ENCODE assay signal across 9 cellular contexts in genomic region chr6:38570750-38571149, GRCh38.
DNase-seq lines count a peak whose midpoint lies in the region; ATAC-seq, FAIRE-seq and TF ChIP-seq lines count a peak whose summit lies in the region.
"Had no signal": no experiment of that assay in that cellular context is flagged by ENCODE, and none has a peak within 500 bp of the region (broad histone marks: within the 10 kb centered on the region; RNA-seq: fewer than 3 reads in every experiment).

No MANE protein-coding gene starts in this region.

- POLR2A ChIA-PET in A673 (lab: Charles Lee; ENCODE audit: low non-redundant PET): no interaction called here

- DNase-seq in A673 (ENCODE audit: low spot score) (peak; percentile 11), GM10266 (ENCODE audit: extremely low spot score) (no peak), RCC 7860 (ENCODE audit: low spot score) (no peak), glomerular visceral epithelial cell (ENCODE audit: extremely low spot score) (peak; percentile 6), SIG-M5 treated with dmso at 0.1 percent for 504 hours (lab: John Stamatoyannopoulos, UW; ENCODE audit: unreplicated experiment) (no peak), H7 (no peak)
- no peak for DNase-seq in stimulated activated CD8-positive, alpha-beta memory T cell treated with anti-CD3 and anti-CD28 coated beads, Interleukin-4, amount 100 ng/mL, for 48 hours

- H3K27me3 ChIP-seq in A673 (replicated peaks; ENCODE audit: insufficient read depth, low read depth, low read length, poor library complexity) (no peaks in the 10 kb centered on the region), H7 (ENCODE audit: control insufficient read depth, insufficient read depth, low read length) (no peaks in the 10 kb centered on the region)
- H3K27me3 ChIP-seq: neutrophil had no signal

- no TSS peak for BruUV-seq in A673 (replicated peaks; lab: Mats Ljungman, UMichigan)

- CTCF ChIA-PET in A673 (lab: Charles Lee): interaction anchor here (0.7 to 1.1 kb wide), 2 partner anchors 77 to 829 kb away, joined by 3 read pairs; no protein-coding TSS in a partner anchor

- H3K27ac ChIP-seq in A673 (ENCODE audit: low read depth, low read length, poor library complexity, severe bottlenecking): no peak overlapping the region
- H3K27ac ChIP-seq: neutrophil had no signal

- FAIRE-seq in RCC 7860 (lab: Jason Lieb, UNC): peak; percentile 37

- no peak overlapping the region for H3K4me3 ChIP-seq in A673 (ENCODE audit: low read depth, low read length, poor library complexity, severe bottlenecking)
- H3K4me3 ChIP-seq in H7 (ENCODE audit: insufficient read depth, low read depth, low read length): no peak overlapping the region

- H3K4me1 ChIP-seq in A673 (ENCODE audit: insufficient read depth, low read length, poor library complexity, severe bottlenecking): peaks cover 8% of the 10 kb centered on the region

- TF ChIP-seq CTCF in A673 (conservative IDR thresholded peaks at IDR 0.05; ENCODE audit: low read depth, low read length) (peak; percentile 57; the same call in 1 of the 2 replicates), GM10266 (IDR thresholded peaks at IDR 0.05; ENCODE audit: control insufficient read depth, insufficient read depth, low read depth, missing control alignments) (peak; percentile 50)

- H3K9me3 ChIP-seq in A673 (ENCODE audit: low read depth, low read length, poor library complexity, severe bottlenecking): no peaks in the 10 kb centered on the region
- H3K9me3 ChIP-seq: neutrophil had no signal

- ATAC-seq in HG03571 (IDR thresholded peaks at IDR 0.05; ENCODE audit: unreplicated experiment): no peak

- intact Hi-C loops in A673 (cut with micrococcal nuclease; ENCODE audit: unreplicated experiment): loop anchor here (10.0 kb wide), 1 partner anchor 1086 kb away; no protein-coding TSS in a partner anchor

- H3K36me3 ChIP-seq in A673 (ENCODE audit: insufficient read depth, low read length, poor library complexity, severe bottlenecking) (no peaks in the 10 kb centered on the region), H7 (replicated peaks; ENCODE audit: control insufficient read depth, insufficient read depth, low read length) (no peaks in the 10 kb centered on the region)
- H3K36me3 ChIP-seq: neutrophil had no signal

Comparison
In these comparisons a context has a peak if more than half of its experiments do, and no peak if none do; other contexts are left out.
1. DNase-seq: peak in A673 (single experiment) and glomerular visceral epithelial cell (single experiment); none in GM10266 (single experiment), RCC 7860 (single experiment), stimulated activated CD8-positive, alpha-beta memory T cell treated with anti-CD3 and anti-CD28 coated beads, Interleukin-4, amount 100 ng/mL, for 48 hours (single experiment), SIG-M5 treated with dmso at 0.1 percent for 504 hours (single experiment) and H7 (single experiment).